In genomic region chr19:37334179-37335071, GRCh38 we compare ENCODE assay signal across 8 cellular contexts. TPM values are rescaled to one million over a fixed set of nuclear protein-coding genes. Genes with fewer than 3 reads are reported as not detected.
DNase-seq lines count a peak whose midpoint lies in the region; ATAC-seq and TF ChIP-seq lines count a peak whose summit lies in the region.

No MANE protein-coding gene starts in this region.

- H3K9me3 ChIP-seq in SK-N-MC (ENCODE audit: low read depth, low read length) (no peaks in the 10 kb centered on the region), ovary (no peaks in the 10 kb centered on the region), thoracic aorta (no peaks in the 10 kb centered on the region)

- WGBS in ovary, 3 donors = 2 to 8% (median 4%) methylated on average over 45 to 50 of the region's 50 CpGs

- no peak overlapping the region for H3K27ac ChIP-seq in SK-N-MC
- peak overlapping the region; percentile 60 to 67 for H3K27ac ChIP-seq in ovary
- H3K27ac ChIP-seq in thoracic aorta = peak overlapping the region; percentile 67 to 71

- H3K4me1 ChIP-seq in ovary (ENCODE audit: insufficient read depth) (peaks cover 4% of the 10 kb centered on the region), thoracic aorta (ENCODE audit: control insufficient read depth in 1 of 2, low read depth in 2 of 2) (peaks cover 11 to 26% of the 10 kb centered on the region in 2 donors)

- H3K36me3 Mint-ChIP-seq in activated naive CD8-positive, alpha-beta T cell treated with anti-CD3 and anti-CD28 coated beads, Interleukin-2, amount 50 U/mL, for 24 hours (ENCODE audit: low read depth) = peaks cover 70% of the 10 kb centered on the region

- H3K4me1 Mint-ChIP-seq in activated naive CD8-positive, alpha-beta T cell treated with anti-CD3 and anti-CD28 coated beads, Interleukin-2, amount 50 U/mL, for 24 hours = peaks cover 24% of the 10 kb centered on the region

- peak overlapping the region; percentile 82 for H3K4me3 Mint-ChIP-seq in activated naive CD8-positive, alpha-beta T cell treated with anti-CD3 and anti-CD28 coated beads, Interleukin-2, amount 50 U/mL, for 24 hours

- ATAC-seq in GM18907 (IDR thresholded peaks at IDR 0.05; ENCODE audit: unreplicated experiment) = peak; percentile 68
- ATAC-seq in activated naive CD8-positive, alpha-beta T cell treated with anti-CD3 and anti-CD28 coated beads, Interleukin-2, amount 50 U/mL, for 24 hours = peak; percentile 100
- peak; percentile 98 for ATAC-seq in Right ventricle myocardium superior (ENCODE audit: poor library complexity)
- peak; percentile 79 for ATAC-seq in thoracic aorta (ENCODE audit: insufficient number of reproducible peaks, low FRiP score, low read depth)

- no peaks in the 10 kb centered on the region for H3K27me3 Mint-ChIP-seq in activated naive CD8-positive, alpha-beta T cell treated with anti-CD3 and anti-CD28 coated beads, Interleukin-2, amount 50 U/mL, for 24 hours

- intact Hi-C loops in Right ventricle myocardium superior (cut with DNase I) (no loop called here), ovary (cut with DNase I) (no loop called here)

- DNase-seq in 8988T (peak; percentile 95), HUDEP-2 (lab: John Stamatoyannopoulos, UW; ENCODE audit: unreplicated experiment in 76 of 76) (peak in 73 of 76 experiments; percentile 10 to 92 (median 74)), SK-N-MC (ENCODE audit: low read depth, low spot score) (peak; percentile 53), Right ventricle myocardium superior (peak; percentile 96), ovary (peak; percentile 85 to 93 (median 89)), thoracic aorta (ENCODE audit: low spot score) (peak; percentile 82)
- DNase-seq in activated naive CD8-positive, alpha-beta T cell treated with anti-CD3 and anti-CD28 coated beads, Interleukin-2, amount 50 U/mL, for 24 hours = peak; percentile 80

- H3K36me3 ChIP-seq in SK-N-MC (ENCODE audit: insufficient read depth, low read length) (peaks cover 40% of the 10 kb centered on the region), ovary (no peaks in the 10 kb centered on the region), thoracic aorta (no peaks in the 10 kb centered on the region)

- TF ChIP-seq CTCF in ovary (IDR thresholded peaks at IDR 0.05) = no peak
- TF ChIP-seq CTCF in thoracic aorta (IDR thresholded peaks at IDR 0.05) = no peak

- peak overlapping the region; percentile 94 for H3K9ac ChIP-seq in SK-N-MC (ENCODE audit: insufficient read length)

- peak overlapping the region; percentile 52 for H3K27ac Mint-ChIP-seq in activated naive CD8-positive, alpha-beta T cell treated with anti-CD3 and anti-CD28 coated beads, Interleukin-2, amount 50 U/mL, for 24 hours

- peak; percentile 63 for TF ChIP-seq POLR2A in ovary (IDR thresholded peaks at IDR 0.05)

- peak overlapping the region; percentile 89 for H3K4me3 ChIP-seq in SK-N-MC
- peak overlapping the region; percentile 73 for H3K4me3 ChIP-seq in ovary
- peak overlapping the region; percentile 79 for H3K4me3 ChIP-seq in thoracic aorta

- H3K9me3 Mint-ChIP-seq in activated naive CD8-positive, alpha-beta T cell treated with anti-CD3 and anti-CD28 coated beads, Interleukin-2, amount 50 U/mL, for 24 hours = no peaks in the 10 kb centered on the region

- H3K27me3 ChIP-seq in ovary (no peaks in the 10 kb centered on the region), thoracic aorta (replicated peaks; ENCODE audit: insufficient read depth) (no peaks in the 10 kb centered on the region)

- no peak for TF ChIP-seq EP300 in ovary (IDR thresholded peaks at IDR 0.05)

RNA-seq across cellular contexts. Expression of gene ZNF527, which starts 36.5 kb away (rescaled TPM):
- total RNA-seq in Right ventricle myocardium superior (7.2 TPM), ovary (10 to 100 TPM in 1 of 7 donors, 1 to 10 TPM in 6; 6.1 to 11.5 (median 7.6) TPM), thoracic aorta (10 to 100 TPM in 1 of 2 donors, 1 to 10 TPM in 1; 3.8 to 20.9 TPM)
- 1 to 10 TPM; 4.8 to 6.1 TPM for polyA plus RNA-seq in ovary
